18 cellular contexts compared by ENCODE assay signal in genomic region chr15:72034351-72034750, GRCh38.
A peak's percentile ranks its signal among the peaks of the same experiment; 100 is the strongest.
DNase-seq lines count a peak whose midpoint lies in the region; ATAC-seq and TF ChIP-seq lines count a peak whose summit lies in the region.
"Had no signal": no experiment of that assay in that cellular context is flagged by ENCODE, and none has a peak within 500 bp of the region (broad histone marks: within the 10 kb centered on the region; RNA-seq: fewer than 3 reads in every experiment).

No MANE protein-coding gene starts in this region.

- H3K27me3 ChIP-seq in esophagus muscularis mucosa: no peaks in the 10 kb centered on the region
- H3K27me3 ChIP-seq: BLaER1 treated with 17β-estradiol and CSF1 and Interleukin-3, amounts not matched to agents 10 nM and 100 nM had no signal

- H3K9me3 Mint-ChIP-seq in HFFc6: no peaks in the 10 kb centered on the region; the same call in 1 of the 2 replicates
- peaks cover 5% of the 10 kb centered on the region for H3K9me3 Mint-ChIP-seq in stimulated activated effector memory CD8-positive, alpha-beta T cell treated with anti-CD3 and anti-CD28 coated beads, Interleukin-12 subunit alpha, Interleukin-12 subunit beta, amount 100 ng/mL, for 72 hours

- ATAC-seq in GM21526 (IDR thresholded peaks at IDR 0.05; ENCODE audit: low FRiP score, unreplicated experiment) (no peak), HG03135 (IDR thresholded peaks at IDR 0.05; ENCODE audit: unreplicated experiment) (no peak)
- no peak for ATAC-seq in stimulated activated effector memory CD8-positive, alpha-beta T cell treated with anti-CD3 and anti-CD28 coated beads, Interleukin-12 subunit alpha, Interleukin-12 subunit beta, amount 100 ng/mL, for 72 hours
- ATAC-seq: HepG2 had no signal

- 77% methylated on average over 1 of the region's 1 CpG for WGBS in esophagus muscularis mucosa

- H3K4me3 ChIP-seq in esophagus muscularis mucosa (no peak overlapping the region), foreskin fibroblast (ENCODE audit: low read depth in 1 of 2, low read length in 2 of 2) (no peak overlapping the region)
- H3K4me3 ChIP-seq: BLaER1 treated with 17β-estradiol and CSF1 and Interleukin-3, amounts not matched to agents 10 nM and 100 nM; GM23248; HAP-1 had no signal

- H3K36me3 Mint-ChIP-seq in HFFc6 (ENCODE audit: low read depth): peaks cover 11% of the 10 kb centered on the region
- no peaks in the 10 kb centered on the region for H3K36me3 Mint-ChIP-seq in stimulated activated effector memory CD8-positive, alpha-beta T cell treated with anti-CD3 and anti-CD28 coated beads, Interleukin-12 subunit alpha, Interleukin-12 subunit beta, amount 100 ng/mL, for 72 hours

- peak overlapping the region; percentile 72 for H3K27ac Mint-ChIP-seq in HFFc6
- H3K27ac Mint-ChIP-seq in stimulated activated effector memory CD8-positive, alpha-beta T cell treated with anti-CD3 and anti-CD28 coated beads, Interleukin-12 subunit alpha, Interleukin-12 subunit beta, amount 100 ng/mL, for 72 hours: no peak overlapping the region
- H3K27ac Mint-ChIP-seq: B cell had no signal

- no peaks in the 10 kb centered on the region for H3K9me3 ChIP-seq in esophagus muscularis mucosa
- H3K9me3 ChIP-seq: Caco-2, HAP-1 had no signal

- H3K4me3 Mint-ChIP-seq in HFFc6: peak overlapping the region; percentile 75; the same call in 1 of the 2 replicates
- H3K4me3 Mint-ChIP-seq in stimulated activated effector memory CD8-positive, alpha-beta T cell treated with anti-CD3 and anti-CD28 coated beads, Interleukin-12 subunit alpha, Interleukin-12 subunit beta, amount 100 ng/mL, for 72 hours: no peak overlapping the region
- H3K4me3 Mint-ChIP-seq: B cell; CD8-positive, alpha-beta memory T cell had no signal

- no peak for TF ChIP-seq CTCF in 22Rv1 (IDR thresholded peaks at IDR 0.05)
- TF ChIP-seq CTCF in HFFc6 (IDR thresholded peaks at IDR 0.05): no peak
- no peak for TF ChIP-seq CTCF in esophagus muscularis mucosa (IDR thresholded peaks at IDR 0.05)
- no peak for TF ChIP-seq CTCF in foreskin fibroblast (IDR thresholded peaks at IDR 0.05; ENCODE audit: low read depth, low read length)

- H3K27ac ChIP-seq in 22Rv1 (peak overlapping the region; percentile 16; the same call in 1 of the 2 replicates), esophagus muscularis mucosa (replicated peaks in 1 of 4) (peak overlapping the region; percentile 49 to 68 (median 60))
- H3K27ac ChIP-seq: BLaER1 treated with 17β-estradiol and CSF1 and Interleukin-3, amounts not matched to agents 10 nM and 100 nM; GM23248 had no signal

- H3K36me3 ChIP-seq in esophagus muscularis mucosa: peaks cover 0 to 14% (median 4%) of the 10 kb centered on the region in 4 donors
- H3K36me3 ChIP-seq: HAP-1 had no signal

- peaks cover 55% of the 10 kb centered on the region for H3K4me1 Mint-ChIP-seq in HFFc6 (ENCODE audit: low read depth)
- H3K4me1 Mint-ChIP-seq in stimulated activated effector memory CD8-positive, alpha-beta T cell treated with anti-CD3 and anti-CD28 coated beads, Interleukin-12 subunit alpha, Interleukin-12 subunit beta, amount 100 ng/mL, for 72 hours: peaks cover 10% of the 10 kb centered on the region
- H3K4me1 Mint-ChIP-seq: B cell had no signal

- intact Hi-C loops in esophagus muscularis mucosa (cut with DNase I): no loop called here

- TF ChIP-seq POLR2A in esophagus muscularis mucosa (IDR thresholded peaks at IDR 0.05; ENCODE audit: low read depth): no peak

- DNase-seq in HFFc6 (no peak), esophagus muscularis mucosa (ENCODE audit: extremely low spot score) (no peak), foreskin fibroblast (peak; percentile 22 to 55), COR-L47 (lab: John Stamatoyannopoulos, UW) (no peak)
- no peak for DNase-seq in stimulated activated effector memory CD8-positive, alpha-beta T cell treated with anti-CD3 and anti-CD28 coated beads, Interleukin-12 subunit alpha, Interleukin-12 subunit beta, amount 100 ng/mL, for 72 hours (ENCODE audit: low spot score in 2 of 2)
- DNase-seq: 8988T; Caco-2; CD8-positive, alpha-beta memory T cell; GDM1; KG1 had no signal

- H3K4me1 ChIP-seq in esophagus muscularis mucosa: peaks cover 10 to 64% (median 61%) of the 10 kb centered on the region in 4 donors

- no peaks in the 10 kb centered on the region for H3K27me3 Mint-ChIP-seq in HFFc6 (ENCODE audit: insufficient read depth)
- H3K27me3 Mint-ChIP-seq: B cell; CD8-positive, alpha-beta memory T cell had no signal

- TF ChIP-seq EP300 in esophagus muscularis mucosa (IDR thresholded peaks at IDR 0.05): no peak

Comparison
In these comparisons a context has a peak if more than half of its experiments do, and no peak if none do; other contexts are left out.
1. DNase-seq: peak in foreskin fibroblast (2 of 2); none in HFFc6 (single experiment), esophagus muscularis mucosa (single experiment), COR-L47 (single experiment) and stimulated activated effector memory CD8-positive, alpha-beta T cell treated with anti-CD3 and anti-CD28 coated beads, Interleukin-12 subunit alpha, Interleukin-12 subunit beta, amount 100 ng/mL, for 72 hours (0 of 2).